3 cellular contexts compared by ENCODE assay signal in genomic region chr2:130735200-130735599, GRCh38.
TF ChIP-seq lines count a peak whose summit lies in the region.

No MANE protein-coding gene starts in this region.

TF ChIP-seq in HEK293, 187 proteins besides CTCF, POLR2A, EP300 and RAD21:
- TF ChIP-seq, protein P1, sequence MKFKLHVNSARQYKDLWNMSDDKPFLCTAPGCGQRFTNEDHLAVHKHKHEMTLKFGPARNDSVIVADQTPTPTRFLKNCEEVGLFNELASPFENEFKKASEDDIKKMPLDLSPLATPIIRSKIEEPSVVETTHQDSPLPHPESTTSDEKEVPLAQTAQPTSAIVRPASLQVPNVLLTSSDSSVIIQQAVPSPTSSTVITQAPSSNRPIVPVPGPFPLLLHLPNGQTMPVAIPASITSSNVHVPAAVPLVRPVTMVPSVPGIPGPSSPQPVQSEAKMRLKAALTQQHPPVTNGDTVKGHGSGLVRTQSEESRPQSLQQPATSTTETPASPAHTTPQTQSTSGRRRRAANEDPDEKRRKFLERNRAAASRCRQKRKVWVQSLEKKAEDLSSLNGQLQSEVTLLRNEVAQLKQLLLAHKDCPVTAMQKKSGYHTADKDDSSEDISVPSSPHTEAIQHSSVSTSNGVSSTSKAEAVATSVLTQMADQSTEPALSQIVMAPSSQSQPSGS (tag by site-specific recombination; IDR thresholded peaks at IDR 0.05; ENCODE audit: low read depth): no peak
- TF ChIP-seq PRDM4 (tag by site-specific recombination; IDR thresholded peaks at IDR 0.05) (no peak), KLF1 (tag by site-specific recombination; IDR thresholded peaks at IDR 0.05) (no peak), ZNF146 (tag by site-specific recombination; IDR thresholded peaks at IDR 0.05) (peak; percentile 77; the same call in 1 of the 2 replicates)

TF ChIP-seq in K562, 482 proteins besides CTCF, POLR2A, EP300 and RAD21:
- TF ChIP-seq E4F1 (CRISPR knock-in tag; IDR thresholded peaks at IDR 0.05; ENCODE audit: borderline replicate concordance): no peak
- TF ChIP-seq RBM25 (IDR thresholded peaks at IDR 0.05; ENCODE audit: low read depth, low read length, severe bottlenecking): peak; percentile 51
- no peak for TF ChIP-seq KAT7 (CRISPR knock-in tag; IDR thresholded peaks at IDR 0.05; ENCODE audit: borderline replicate concordance)
- TF ChIP-seq, protein P2, sequence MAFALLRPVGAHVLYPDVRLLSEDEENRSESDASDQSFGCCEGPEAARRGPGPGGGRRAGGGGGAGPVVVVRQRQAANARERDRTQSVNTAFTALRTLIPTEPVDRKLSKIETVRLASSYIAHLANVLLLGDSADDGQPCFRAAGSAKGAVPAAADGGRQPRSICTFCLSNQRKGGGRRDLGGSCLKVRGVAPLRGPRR (CRISPR knock-in tag; IDR thresholded peaks at IDR 0.05): no peak
- no peak for TF ChIP-seq RFX1 (IDR thresholded peaks at IDR 0.05)
- TF ChIP-seq ZNF146 (CRISPR knock-in tag; IDR thresholded peaks at IDR 0.05; ENCODE audit: unreplicated experiment): peak; percentile 73
- TF ChIP-seq IRF2 (CRISPR knock-in tag; IDR thresholded peaks at IDR 0.05): no peak
- no peak for TF ChIP-seq SAFB2 (IDR thresholded peaks at IDR 0.05; ENCODE audit: borderline replicate concordance, low read depth, low read length, severe bottlenecking)

TF ChIP-seq in H1, 55 proteins besides CTCF, POLR2A, EP300 and RAD21:
- TF ChIP-seq CTBP2 (IDR thresholded peaks at IDR 0.05; ENCODE audit: borderline replicate concordance, insufficient read depth, insufficient read length, low read length): no peak
- no peak for TF ChIP-seq SIX5 (IDR thresholded peaks at IDR 0.05; ENCODE audit: low read depth, low read length)
- TF ChIP-seq RFX5 (IDR thresholded peaks at IDR 0.05; ENCODE audit: borderline replicate concordance, low read depth, low read length): no peak
- no peak for TF ChIP-seq NANOG (IDR thresholded peaks at IDR 0.05; ENCODE audit: insufficient read depth, low read depth, low read length, poor library complexity, severe bottlenecking)
- no peak for TF ChIP-seq TCF12 (IDR thresholded peaks at IDR 0.05; ENCODE audit: low read depth, low read length)
- no peak for TF ChIP-seq NRF1 (IDR thresholded peaks at IDR 0.05; ENCODE audit: low read depth, low read length)
- TF ChIP-seq KDM1A (IDR thresholded peaks at IDR 0.05; ENCODE audit: borderline replicate concordance, low read length): 0 out of 2 replicates have a peak, but pooled peaks have one; percentile 41
- no peak for TF ChIP-seq CBX5 (IDR thresholded peaks at IDR 0.05; ENCODE audit: low read depth, low read length)
